Comparison of ENCODE assay signal across 20 cellular contexts in genomic region chr6:40671338-40672050, GRCh38.
DNase-seq lines count a peak whose midpoint lies in the region; ATAC-seq, FAIRE-seq and TF ChIP-seq lines count a peak whose summit lies in the region.
"Had no signal": no experiment of that assay in that cellular context is flagged by ENCODE, and none has a peak within 500 bp of the region (broad histone marks: within the 10 kb centered on the region; RNA-seq: fewer than 3 reads in every experiment).

No MANE protein-coding gene starts in this region.

- no peaks in the 10 kb centered on the region for H3K4me1 ChIP-seq in A549
- no peaks in the 10 kb centered on the region for H3K4me1 ChIP-seq in colonic mucosa
- H3K4me1 ChIP-seq: vagina had no signal

- no peak for FAIRE-seq in A549 (lab: Jason Lieb, UNC)
- FAIRE-seq: G401.6 had no signal

- ATAC-seq in A549: no peak
- no peak for ATAC-seq in activated T-helper 17 cell treated with anti-CD3 and anti-CD28 coated beads, Interleukin-2, amount 50 U/mL, for 72 hours (replicated peaks)
- no peak for ATAC-seq in GM18519 (IDR thresholded peaks at IDR 0.05; ENCODE audit: low FRiP score, unreplicated experiment)

- intact Hi-C loops in colonic mucosa (cut with DNase I) (no loop called here), cardiac septum (cut with DNase I) (no loop called here)

- H3K27me3 ChIP-seq in colonic mucosa: no peaks in the 10 kb centered on the region
- no peaks in the 10 kb centered on the region for H3K27me3 ChIP-seq in H7 (ENCODE audit: control insufficient read depth, insufficient read depth, low read length)
- H3K27me3 ChIP-seq: ovary, vagina had no signal

- H3K27ac Mint-ChIP-seq in activated T-helper 17 cell treated with anti-CD3 and anti-CD28 coated beads, Interleukin-2, amount 50 U/mL, for 72 hours: no peak overlapping the region
- H3K27ac Mint-ChIP-seq: activated CD4-positive, alpha-beta T cell treated with anti-CD3 and anti-CD28 coated beads, Interleukin-2, amount 10 ng/mL, durations not matched to agents 7 days and 5 days; immature natural killer cell had no signal

- no peaks in the 10 kb centered on the region for H3K36me3 ChIP-seq in colonic mucosa
- no peaks in the 10 kb centered on the region for H3K36me3 ChIP-seq in H7 (replicated peaks; ENCODE audit: control insufficient read depth, insufficient read depth, low read length)
- H3K36me3 ChIP-seq: ovary, vagina had no signal

- H3K9me3 ChIP-seq in A549 (no peaks in the 10 kb centered on the region), colonic mucosa (no peaks in the 10 kb centered on the region)
- H3K9me3 ChIP-seq: ovary, vagina had no signal

- TF ChIP-seq EP300 in A549 (IDR thresholded peaks at IDR 0.05): no peak

- CTCF ChIA-PET in A549 (lab: Yijun Ruan, JAX): no interaction called here

- no peak for TF ChIP-seq RAD21 in A549 (conservative IDR thresholded peaks at IDR 0.05 in 1 of 2, IDR thresholded peaks at IDR 0.05 in 1 of 2)

- H3K27me3 Mint-ChIP-seq in activated T-helper 17 cell treated with anti-CD3 and anti-CD28 coated beads, Interleukin-2, amount 50 U/mL, for 72 hours: peaks cover 7% of the 10 kb centered on the region
- H3K27me3 Mint-ChIP-seq: activated CD4-positive, alpha-beta T cell treated with anti-CD3 and anti-CD28 coated beads, Interleukin-2, amount 10 ng/mL, durations not matched to agents 7 days and 5 days had no signal

- H3K9me3 Mint-ChIP-seq in activated T-helper 17 cell treated with anti-CD3 and anti-CD28 coated beads, Interleukin-2, amount 50 U/mL, for 72 hours: no peaks in the 10 kb centered on the region

- H3K4me2 ChIP-seq in A549: no peak overlapping the region

- DNase-seq in A549 (ENCODE audit: low read depth in 1 of 2, low spot score in 1 of 2) (peak in 1 of 2 experiments; percentile 2), DMS53 treated with DMSO at 0.1 percent for 48 hours (lab: John Stamatoyannopoulos, UW; ENCODE audit: unreplicated experiment) (peak; percentile 93), NCI-H510A (lab: John Stamatoyannopoulos, UW) (peak; percentile 49), colonic mucosa (peak; percentile 56), cardiac septum (ENCODE audit: low spot score) (no peak), H7 (no peak)
- DNase-seq: activated CD4-positive, alpha-beta T cell treated with anti-CD3 and anti-CD28 coated beads, Interleukin-2, amount 10 ng/mL, durations not matched to agents 7 days and 5 days; cerebellar nuclear complex; effector memory CD4-positive, alpha-beta T cell; head of caudate nucleus; immature natural killer cell; Kasumi-1; NCI-H1436 treated with DMSO at 0.1 percent for 48 hours; stimulated activated CD4-positive, alpha-beta T cell treated with anti-CD3 and anti-CD28 coated beads, Interleukin-4, amount 100 ng/mL, for 1 hour had no signal

- H3K4me3 ChIP-seq in A549 (no peak overlapping the region), colonic mucosa (no peak overlapping the region), H7 (ENCODE audit: insufficient read depth, low read depth, low read length) (no peak overlapping the region)
- H3K4me3 ChIP-seq: ovary, vagina had no signal

- no peaks in the 10 kb centered on the region for H3K4me1 Mint-ChIP-seq in activated T-helper 17 cell treated with anti-CD3 and anti-CD28 coated beads, Interleukin-2, amount 50 U/mL, for 72 hours
- H3K4me1 Mint-ChIP-seq: activated CD4-positive, alpha-beta T cell treated with anti-CD3 and anti-CD28 coated beads, Interleukin-2, amount 10 ng/mL, durations not matched to agents 7 days and 5 days; immature natural killer cell had no signal

- POLR2A ChIA-PET in A549 (lab: Yijun Ruan, JAX): no interaction called here

- H3K27ac ChIP-seq in A549 (no peak overlapping the region), colonic mucosa (no peak overlapping the region)
- H3K27ac ChIP-seq: ovary, RWPE1, vagina had no signal

- H3K9ac ChIP-seq in colonic mucosa (ENCODE audit: low read depth in 2 of 2, low read length in 2 of 2): no peak overlapping the region

- no peak overlapping the region for H3K4me3 Mint-ChIP-seq in activated T-helper 17 cell treated with anti-CD3 and anti-CD28 coated beads, Interleukin-2, amount 50 U/mL, for 72 hours
- H3K4me3 Mint-ChIP-seq: activated CD4-positive, alpha-beta T cell treated with anti-CD3 and anti-CD28 coated beads, Interleukin-2, amount 10 ng/mL, durations not matched to agents 7 days and 5 days; immature natural killer cell had no signal

- H3K36me3 Mint-ChIP-seq in activated T-helper 17 cell treated with anti-CD3 and anti-CD28 coated beads, Interleukin-2, amount 50 U/mL, for 72 hours (ENCODE audit: low read depth): no peaks in the 10 kb centered on the region

- TF ChIP-seq POLR2A in A549 (IDR thresholded peaks at IDR 0.05; ENCODE audit: low read length): no peak

- 54% methylated on average over 5 of the region's 9 CpGs for WGBS in A549 (ENCODE audit: missing lambda C conversion rate)

- no peak for TF ChIP-seq CTCF in A549 (IDR thresholded peaks at IDR 0.05)
- no peak for TF ChIP-seq CTCF in colonic mucosa (IDR thresholded peaks at IDR 0.05)

TF ChIP-seq in A549, 52 proteins besides CTCF, POLR2A, EP300 and RAD21:
- TF ChIP-seq ZFP36 (IDR thresholded peaks at IDR 0.05; ENCODE audit: borderline replicate concordance, partially characterized antibody): no peak
- TF ChIP-seq MAFK (IDR thresholded peaks at IDR 0.05; ENCODE audit: partially characterized antibody): peak; percentile 34
- TF ChIP-seq, protein P1, sequence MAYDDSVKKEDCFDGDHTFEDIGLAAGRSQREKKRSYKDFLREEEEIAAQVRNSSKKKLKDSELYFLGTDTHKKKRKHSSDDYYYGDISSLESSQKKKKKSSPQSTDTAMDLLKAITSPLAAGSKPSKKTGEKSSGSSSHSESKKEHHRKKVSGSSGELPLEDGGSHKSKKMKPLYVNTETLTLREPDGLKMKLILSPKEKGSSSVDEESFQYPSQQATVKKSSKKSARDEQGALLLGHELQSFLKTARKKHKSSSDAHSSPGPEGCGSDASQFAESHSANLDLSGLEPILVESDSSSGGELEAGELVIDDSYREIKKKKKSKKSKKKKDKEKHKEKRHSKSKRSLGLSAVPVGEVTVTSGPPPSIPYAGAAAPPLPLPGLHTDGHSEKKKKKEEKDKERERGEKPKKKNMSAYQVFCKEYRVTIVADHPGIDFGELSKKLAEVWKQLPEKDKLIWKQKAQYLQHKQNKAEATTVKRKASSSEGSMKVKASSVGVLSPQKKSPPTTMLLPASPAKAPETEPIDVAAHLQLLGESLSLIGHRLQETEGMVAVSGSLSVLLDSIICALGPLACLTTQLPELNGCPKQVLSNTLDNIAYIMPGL (CRISPR knock-in tag; IDR thresholded peaks at IDR 0.05; ENCODE audit: borderline replicate concordance): no peak

Comparison
In these comparisons a context has a peak if more than half of its experiments do, and no peak if none do; other contexts are left out.
1. DNase-seq: peak in DMS53 treated with DMSO at 0.1 percent for 48 hours (single experiment), NCI-H510A (single experiment) and colonic mucosa (single experiment); none in cardiac septum (single experiment) and H7 (single experiment).